10 cellular contexts compared by ENCODE assay signal in genomic region chr16:30473231-30474061, GRCh38. TPM values are rescaled to one million over a fixed set of nuclear protein-coding genes. Genes with fewer than 3 reads are reported as not detected.
DNase-seq lines count a peak whose midpoint lies in the region; ATAC-seq and TF ChIP-seq lines count a peak whose summit lies in the region.
"Had no signal": no experiment of that assay in that cellular context is flagged by ENCODE, and none has a peak within 500 bp of the region (broad histone marks: within the 10 kb centered on the region; RNA-seq: fewer than 3 reads in every experiment).

No MANE protein-coding gene starts in this region.

- H3K4me1 ChIP-seq in MM.1S (ENCODE audit: low read length), result peaks cover 17% of the 10 kb centered on the region

- H3K9ac ChIP-seq in MM.1S (ENCODE audit: low read length), result peak overlapping the region; percentile 71

- H3K4me2 ChIP-seq in MM.1S (ENCODE audit: low read depth, low read length), result peak overlapping the region; percentile 99

- POLR2A ChIA-PET in naive thymus-derived CD8-positive, alpha-beta T cell (lab: Charles Lee), result interaction anchor here (0.6 to 10.3 kb wide), 27 partner anchors 8 to 185 kb away, joined by 3 to 247 read pairs (median 4); partner anchors contain the start of genes DCTPP1, FBRS, SEPHS2 and ZNF688

- H3K9me2 ChIP-seq in MM.1S (replicated peaks; ENCODE audit: insufficient read depth, low read length), result no peaks in the 10 kb centered on the region

- H3K27me3 ChIP-seq in MM.1S (replicated peaks; ENCODE audit: insufficient read depth, low read length), result no peaks in the 10 kb centered on the region

- H3K4me3 Mint-ChIP-seq in CD14-positive monocyte, result peak overlapping the region; percentile 95 to 96
- peak overlapping the region; percentile 93 to 100 for H3K4me3 Mint-ChIP-seq in activated T-cell treated with anti-CD3 and anti-CD28 coated beads, Interleukin-2, amount 50 U/mL, for 72 hours
- H3K4me3 Mint-ChIP-seq in naive thymus-derived CD8-positive, alpha-beta T cell, result peak overlapping the region; percentile 91 to 99 (median 97)
- H3K4me3 Mint-ChIP-seq: nephron progenitor cell had no signal

- peak overlapping the region; percentile 93 to 99 (median 98) for H3K27ac Mint-ChIP-seq in CD14-positive monocyte
- H3K27ac Mint-ChIP-seq in activated T-cell treated with anti-CD3 and anti-CD28 coated beads, Interleukin-2, amount 50 U/mL, for 72 hours, result peak overlapping the region; percentile 97
- H3K27ac Mint-ChIP-seq in naive thymus-derived CD8-positive, alpha-beta T cell, result peak overlapping the region; percentile 89 to 98 (median 94)

- TF ChIP-seq CTCF in CD14-positive monocyte (IDR thresholded peaks at IDR 0.05) (no peak), MM.1S (IDR thresholded peaks at IDR 0.05; ENCODE audit: low read length) (no peak)

- peaks cover 0 to 3% (median 0%) of the 10 kb centered on the region in 7 donors for H3K9me3 Mint-ChIP-seq in CD14-positive monocyte
- H3K9me3 Mint-ChIP-seq in activated T-cell treated with anti-CD3 and anti-CD28 coated beads, Interleukin-2, amount 50 U/mL, for 72 hours, result peaks cover 0 to 2% of the 10 kb centered on the region in 2 donors
- no peaks in the 10 kb centered on the region for H3K9me3 Mint-ChIP-seq in naive thymus-derived CD8-positive, alpha-beta T cell
- H3K9me3 Mint-ChIP-seq: nephron progenitor cell had no signal

- H3K27ac ChIP-seq in MM.1S (ENCODE audit: low read length), result peak overlapping the region; percentile 87; the same call in 1 of the 2 replicates

- peaks cover 28 to 37% of the 10 kb centered on the region in 2 donors for H3K36me3 Mint-ChIP-seq in CD14-positive monocyte
- peaks cover 25 to 48% of the 10 kb centered on the region in 2 donors for H3K36me3 Mint-ChIP-seq in activated T-cell treated with anti-CD3 and anti-CD28 coated beads, Interleukin-2, amount 50 U/mL, for 72 hours (ENCODE audit: insufficient read depth in 2 of 2)
- H3K36me3 Mint-ChIP-seq in naive thymus-derived CD8-positive, alpha-beta T cell, result peaks cover 4 to 50% (median 23%) of the 10 kb centered on the region in 3 donors

- H3K27me3 Mint-ChIP-seq in CD14-positive monocyte (ENCODE audit: low read depth in 3 of 3), result no peaks in the 10 kb centered on the region
- no peaks in the 10 kb centered on the region for H3K27me3 Mint-ChIP-seq in activated T-cell treated with anti-CD3 and anti-CD28 coated beads, Interleukin-2, amount 50 U/mL, for 72 hours (ENCODE audit: low read depth)
- H3K27me3 Mint-ChIP-seq in naive thymus-derived CD8-positive, alpha-beta T cell, result no peaks in the 10 kb centered on the region

- no peaks in the 10 kb centered on the region for H3K9me3 ChIP-seq in MM.1S (replicated peaks; ENCODE audit: insufficient read depth, low read length)

- H3K4me3 ChIP-seq in MM.1S (ENCODE audit: low read length), result peak overlapping the region; percentile 80

- H3K79me2 ChIP-seq in MM.1S (ENCODE audit: low read length), result peaks cover 20% of the 10 kb centered on the region

- ATAC-seq in activated T-cell treated with anti-CD3 and anti-CD28 coated beads, Interleukin-2, amount 50 U/mL, for 72 hours (replicated peaks in 1 of 2), result peak; percentile 15 to 40
- ATAC-seq in naive thymus-derived CD8-positive, alpha-beta T cell, result peak; percentile 15 to 38
- ATAC-seq in GM18498 (IDR thresholded peaks at IDR 0.05; ENCODE audit: unreplicated experiment) (no peak), GM21515 (IDR thresholded peaks at IDR 0.05; ENCODE audit: unreplicated experiment) (no peak), HG02870 (IDR thresholded peaks at IDR 0.05; ENCODE audit: unreplicated experiment) (no peak)

- H2AFZ ChIP-seq in MM.1S (ENCODE audit: low read length), result peak overlapping the region; percentile 91

- no peaks in the 10 kb centered on the region for H3K36me3 ChIP-seq in MM.1S (replicated peaks; ENCODE audit: insufficient read depth, low read length)

- no peaks in the 10 kb centered on the region for H4K20me1 ChIP-seq in MM.1S (ENCODE audit: insufficient read depth, low read length)

- H3F3A ChIP-seq in MM.1S (ENCODE audit: insufficient read depth, low read length), result peaks cover 18% of the 10 kb centered on the region

- DNase-seq in CD14-positive monocyte (ENCODE audit: low spot score) (peak; percentile 62), MM.1S (no peak), middle frontal gyrus (ENCODE audit: extremely low spot score, low spot score) (no peak)
- DNase-seq in activated T-cell treated with anti-CD3 and anti-CD28 coated beads, Interleukin-2, amount 50 U/mL, for 72 hours, result peak; percentile 80
- peak in 6 of 10 donors; percentile 17 to 33 (median 26) for DNase-seq in naive thymus-derived CD8-positive, alpha-beta T cell
- DNase-seq: nephron progenitor cell had no signal

- peaks cover 76% of the 10 kb centered on the region for H3K4me1 Mint-ChIP-seq in CD14-positive monocyte
- H3K4me1 Mint-ChIP-seq in activated T-cell treated with anti-CD3 and anti-CD28 coated beads, Interleukin-2, amount 50 U/mL, for 72 hours (ENCODE audit: low read depth), result peaks cover 74% of the 10 kb centered on the region
- peaks cover 30 to 82% (median 71%) of the 10 kb centered on the region in 4 donors for H3K4me1 Mint-ChIP-seq in naive thymus-derived CD8-positive, alpha-beta T cell
- H3K4me1 Mint-ChIP-seq: nephron progenitor cell had no signal

- intact Hi-C loops in CD14-positive monocyte (cut with micrococcal nuclease), result loop anchor here in 1 of 2 donors (1.0 kb wide), 1 partner anchor 24 kb away; no protein-coding TSS in a partner anchor

RNA-seq across cellular contexts. Expression of gene ITGAL, which starts 0.9 kb away (rescaled TPM):
- 100 to 1,000 TPM in 1 of 2 donors, 10 to 100 TPM in 1; 56.8 to 109 TPM for polyA plus RNA-seq in CD14-positive monocyte
- 100 to 1,000 TPM; 517 to 673 TPM for total RNA-seq in activated T-cell treated with anti-CD3 and anti-CD28 coated beads, Interleukin-2, amount 50 U/mL, for 72 hours
- 100 to 1,000 TPM; 334 to 339 TPM for total RNA-seq in naive thymus-derived CD8-positive, alpha-beta T cell
- 100 to 1,000 TPM; 121 to 157 (median 124) TPM for polyA plus RNA-seq in naive thymus-derived CD8-positive, alpha-beta T cell
- total RNA-seq: HT1080 had no signal

RNA-seq across cellular contexts. Expression of gene SEPHS2, which starts 27.8 kb away (rescaled TPM):
- polyA plus RNA-seq in CD14-positive monocyte, result 10 to 100 TPM; 54.2 to 56.4 TPM
- 10 to 100 TPM; 67.0 to 82.1 TPM for total RNA-seq in activated T-cell treated with anti-CD3 and anti-CD28 coated beads, Interleukin-2, amount 50 U/mL, for 72 hours
- 10 to 100 TPM; 52.3 to 55.1 TPM for total RNA-seq in naive thymus-derived CD8-positive, alpha-beta T cell
- 10 to 100 TPM; 45.5 to 60.7 (median 55.0) TPM for polyA plus RNA-seq in naive thymus-derived CD8-positive, alpha-beta T cell

RNA-seq across cellular contexts. Expression of gene DCTPP1, which starts 43.6 kb away (rescaled TPM):
- 10 to 100 TPM; 32.2 to 45.5 TPM for polyA plus RNA-seq in CD14-positive monocyte
- total RNA-seq in activated T-cell treated with anti-CD3 and anti-CD28 coated beads, Interleukin-2, amount 50 U/mL, for 72 hours, result 10 to 100 TPM; 56.5 to 78.8 TPM
- 10 to 100 TPM; 15.2 to 16.7 TPM for total RNA-seq in naive thymus-derived CD8-positive, alpha-beta T cell
- 10 to 100 TPM; 63.0 to 79.6 (median 64.0) TPM for polyA plus RNA-seq in naive thymus-derived CD8-positive, alpha-beta T cell

RNA-seq across cellular contexts. Expression of gene ZNF768, which starts 52.9 kb away (rescaled TPM):
- 1 to 10 TPM; 2.8 to 3.0 TPM for polyA plus RNA-seq in CD14-positive monocyte
- total RNA-seq in activated T-cell treated with anti-CD3 and anti-CD28 coated beads, Interleukin-2, amount 50 U/mL, for 72 hours, result 10 to 100 TPM; 21.0 to 22.5 TPM
- total RNA-seq in naive thymus-derived CD8-positive, alpha-beta T cell, result 1 to 10 TPM; 8.3 to 8.5 TPM
- polyA plus RNA-seq in naive thymus-derived CD8-positive, alpha-beta T cell, result 1 to 10 TPM; 1.1 to 2.1 (median 1.5) TPM

Comparison
In these comparisons a context has a peak if more than half of its experiments do, and no peak if none do; other contexts are left out.
1. DNase-seq: peak in CD14-positive monocyte (single experiment), activated T-cell treated with anti-CD3 and anti-CD28 coated beads, Interleukin-2, amount 50 U/mL, for 72 hours (2 of 2) and naive thymus-derived CD8-positive, alpha-beta T cell (6 of 10); none in MM.1S (single experiment) and middle frontal gyrus (single experiment).
2. ATAC-seq: peak in activated T-cell treated with anti-CD3 and anti-CD28 coated beads, Interleukin-2, amount 50 U/mL, for 72 hours (2 of 2) and naive thymus-derived CD8-positive, alpha-beta T cell (2 of 2); none in GM18498 (single experiment), GM21515 (single experiment) and HG02870 (single experiment).
3. Peak in every context shown above with its lines, with median percentiles within 50 percentile points of each other: H3K27ac Mint-ChIP-seq and H3K4me3 Mint-ChIP-seq.